1 cellular context compared by ENCODE assay signal in genomic region chr1:33472349-33472980, GRCh38.
TF ChIP-seq lines count a peak whose summit lies in the region.

Gene ZSCAN20, plus strand, starts transcription at chr1:33472645. Its CDS starts 6,644 bp downstream, at chr1:33479289.

TF ChIP-seq in HepG2, 621 proteins besides CTCF, POLR2A, EP300 and RAD21 (continued from another document and continues in another):
- TF ChIP-seq UBTF (CRISPR knock-in tag; IDR thresholded peaks at IDR 0.05) (peak; percentile 46; the same call in 1 of the 2 replicates), THAP11 (CRISPR knock-in tag; IDR thresholded peaks at IDR 0.05) (peak; percentile 98), ZNF691 (CRISPR knock-in tag; IDR thresholded peaks at IDR 0.05; ENCODE audit: borderline replicate concordance, low read depth) (no peak), PRDM4 (CRISPR knock-in tag; IDR thresholded peaks at IDR 0.05; ENCODE audit: borderline replicate concordance) (no peak), ZNF839 (CRISPR knock-in tag; IDR thresholded peaks at IDR 0.05; ENCODE audit: borderline replicate concordance) (peak; percentile 55; the same call in 1 of the 2 replicates), HOXA7 (CRISPR knock-in tag; IDR thresholded peaks at IDR 0.05) (no peak), HNRNPL (IDR thresholded peaks at IDR 0.05; ENCODE audit: low read depth, low read length) (no peak), PRMT3 (CRISPR knock-in tag; IDR thresholded peaks at IDR 0.05; ENCODE audit: borderline replicate concordance, low read depth) (no peak), CREB1 (IDR thresholded peaks at IDR 0.05) (peak; percentile 72), CREB1 (CRISPR knock-in tag; IDR thresholded peaks at IDR 0.05) (peak; percentile 90), TFE3 (CRISPR knock-in tag; IDR thresholded peaks at IDR 0.05) (no peak), ZNF609 (CRISPR knock-in tag; IDR thresholded peaks at IDR 0.05; ENCODE audit: borderline replicate concordance) (peak; percentile 24; the same call in 1 of the 2 replicates), ARID5B (CRISPR knock-in tag; IDR thresholded peaks at IDR 0.05) (no peak; the same call in 1 of the 2 replicates), HMGXB4 (CRISPR knock-in tag; IDR thresholded peaks at IDR 0.05; ENCODE audit: borderline replicate concordance in 1 of 2, low read depth in 1 of 2) (peak; percentile 40 to 68; a peak in 3 of 4 replicates), ARID4A (CRISPR knock-in tag; IDR thresholded peaks at IDR 0.05; ENCODE audit: borderline replicate concordance) (peak; percentile 72; the same call in 1 of the 2 replicates), ZNF788 (CRISPR knock-in tag; IDR thresholded peaks at IDR 0.05; ENCODE audit: borderline replicate concordance) (no peak), SP4 (CRISPR knock-in tag; IDR thresholded peaks at IDR 0.05) (peak; percentile 92), GMEB2 (CRISPR knock-in tag; IDR thresholded peaks at IDR 0.05; ENCODE audit: low read depth) (0 out of 2 replicates have a peak, but pooled peaks have one; percentile 19), FOXO4 (CRISPR knock-in tag; conservative IDR thresholded peaks at IDR 0.05) (no peak), GABPA (IDR thresholded peaks at IDR 0.05; ENCODE audit: low read depth, low read length) (peak; percentile 79), GABPA (CRISPR knock-in tag; IDR thresholded peaks at IDR 0.05; ENCODE audit: low read depth) (peak; percentile 95), SAP130 (CRISPR knock-in tag; IDR thresholded peaks at IDR 0.05; ENCODE audit: low read depth) (peak; percentile 79), ZNF12 (CRISPR knock-in tag; IDR thresholded peaks at IDR 0.05) (0 out of 2 replicates have a peak, but pooled peaks have one; percentile 22)
